Comparison of ENCODE assay signal across 3 cellular contexts in the genomic region with DNA sequence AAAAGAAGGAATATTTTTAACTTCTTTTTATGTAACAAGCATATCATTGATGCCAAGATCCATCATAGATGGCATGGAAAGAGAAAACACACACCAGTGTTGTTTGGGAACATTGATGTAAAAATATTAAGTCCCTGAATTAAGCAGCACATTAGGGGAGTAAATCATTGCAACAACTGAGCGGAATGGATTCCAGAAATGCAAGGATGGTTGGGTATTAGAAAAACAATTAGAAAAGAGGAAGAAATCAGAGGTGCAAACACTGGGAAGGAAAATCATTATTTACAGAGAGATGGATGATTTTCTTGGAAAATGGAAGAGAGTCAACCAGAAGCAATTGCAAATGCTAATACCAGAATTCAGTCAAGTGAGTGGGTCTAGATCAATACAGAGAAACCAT.
TF ChIP-seq lines count a peak whose summit lies in the region.

No MANE protein-coding gene starts in this region.

TF ChIP-seq in HEK293, 187 proteins besides CTCF, POLR2A, EP300 and RAD21:
- TF ChIP-seq GLI2 (tag by site-specific recombination; IDR thresholded peaks at IDR 0.05; ENCODE audit: borderline replicate concordance, low read depth) (no peak), ZNF140 (tag by site-specific recombination; IDR thresholded peaks at IDR 0.05) (peak; percentile 79)

TF ChIP-seq in GM12878, 131 proteins besides CTCF, POLR2A, EP300 and RAD21:
- TF ChIP-seq CBX5 (IDR thresholded peaks at IDR 0.05; ENCODE audit: low read depth): 0 out of 2 replicates have a peak, but pooled peaks have one; percentile 35
- no peak for TF ChIP-seq SIN3A (IDR thresholded peaks at IDR 0.05; ENCODE audit: low read depth, low read length)

TF ChIP-seq in K562, 482 proteins besides CTCF, POLR2A, EP300 and RAD21:
- TF ChIP-seq ZFPM2 (CRISPR knock-in tag; IDR thresholded peaks at IDR 0.05) (no peak), ZNF324 (CRISPR knock-in tag; IDR thresholded peaks at IDR 0.05) (peak; percentile 92)
